In genomic region chr22:45671783-45672563, GRCh38 we compare ENCODE assay signal across 8 cellular contexts. TPM values are rescaled to one million over a fixed set of nuclear protein-coding genes. Genes with fewer than 3 reads are reported as not detected.
DNase-seq lines count a peak whose midpoint lies in the region; ATAC-seq lines count a peak whose summit lies in the region.

ATXN10 (plus strand) TSS chr22:45671834; CDS start chr22:45672064, 230 bp downstream.

- peaks cover 5% of the 10 kb centered on the region for H3K36me3 Mint-ChIP-seq in activated naive CD4-positive, alpha-beta T cell treated with anti-CD3 and anti-CD28 coated beads, Interleukin-2, amount 10 ng/mL, durations not matched to agents 7 days and 5 days

- peaks cover 11% of the 10 kb centered on the region for H3K27me3 Mint-ChIP-seq in activated naive CD4-positive, alpha-beta T cell treated with anti-CD3 and anti-CD28 coated beads, Interleukin-2, amount 10 ng/mL, durations not matched to agents 7 days and 5 days

- peak within 1 kb of the TSS; percentile 86 for H3K27ac ChIP-seq in SK-N-MC
- peak within 1 kb of the TSS; percentile 81 for H3K27ac ChIP-seq in substantia nigra (ENCODE audit: low read depth, low read length, poor library complexity, severe bottlenecking)

- H3K4me3 ChIP-seq in SK-N-MC = peak within 1 kb of the TSS; percentile 90

- no peaks in the 10 kb centered on the region for H3K9me3 ChIP-seq in SK-N-MC (ENCODE audit: low read depth, low read length)

- peak within 1 kb of the TSS; percentile 84 for H3K27ac Mint-ChIP-seq in activated naive CD4-positive, alpha-beta T cell treated with anti-CD3 and anti-CD28 coated beads, Interleukin-2, amount 10 ng/mL, durations not matched to agents 7 days and 5 days

- H3K36me3 ChIP-seq in SK-N-MC (ENCODE audit: insufficient read depth, low read length) = peaks cover 12% of the 10 kb centered on the region; the same call in 1 of the 2 replicates

- H3K4me1 Mint-ChIP-seq in activated naive CD4-positive, alpha-beta T cell treated with anti-CD3 and anti-CD28 coated beads, Interleukin-2, amount 10 ng/mL, durations not matched to agents 7 days and 5 days = peaks cover 22% of the 10 kb centered on the region

- no peaks in the 10 kb centered on the region for H3K9me3 Mint-ChIP-seq in activated naive CD4-positive, alpha-beta T cell treated with anti-CD3 and anti-CD28 coated beads, Interleukin-2, amount 10 ng/mL, durations not matched to agents 7 days and 5 days

- DNase-seq in CMK (ENCODE audit: low read depth) (peak; percentile 58), LoVo (ENCODE audit: low spot score) (peak; percentile 70), SK-N-MC (ENCODE audit: low read depth, low spot score) (no peak), glomerular endothelial cell (ENCODE audit: extremely low read depth, low read depth, low spot score) (no peak), occipital lobe (lab: John Stamatoyannopoulos, UW) (peak; percentile 78), substantia nigra (lab: John Stamatoyannopoulos, UW) (peak in 47 of 49 donors; percentile 22 to 92 (median 74))
- peak; percentile 82 for DNase-seq in activated naive CD4-positive, alpha-beta T cell treated with anti-CD3 and anti-CD28 coated beads, Interleukin-2, amount 10 ng/mL, durations not matched to agents 7 days and 5 days

- H3K4me3 Mint-ChIP-seq in activated naive CD4-positive, alpha-beta T cell treated with anti-CD3 and anti-CD28 coated beads, Interleukin-2, amount 10 ng/mL, durations not matched to agents 7 days and 5 days = peak within 1 kb of the TSS; percentile 90

- peak within 1 kb of the TSS; percentile 95 for H3K9ac ChIP-seq in SK-N-MC (ENCODE audit: insufficient read length)

- peak; percentile 63 for ATAC-seq in GM21526 (IDR thresholded peaks at IDR 0.05; ENCODE audit: low FRiP score, unreplicated experiment)

- CTCF ChIA-PET in activated naive CD4-positive, alpha-beta T cell treated with anti-CD3 and anti-CD28 coated beads, Interleukin-2, amount 10 ng/mL, durations not matched to agents 7 days and 5 days (lab: Charles Lee) = interaction anchor here (1.1 kb wide), 1 partner anchor 27 kb away, joined by 4 read pairs; no protein-coding TSS in a partner anchor

RNA-seq across cellular contexts. Expression of gene ATXN10, which starts in this region (rescaled TPM):
- 92.5 and 112 TPM in 2 replicates for total RNA-seq in glomerular endothelial cell
- total RNA-seq in occipital lobe = 326 TPM

Comparison
In these comparisons a context has a peak if more than half of its experiments do, and no peak if none do; other contexts are left out.
1. DNase-seq: peak in CMK (single experiment), LoVo (single experiment), activated naive CD4-positive, alpha-beta T cell treated with anti-CD3 and anti-CD28 coated beads, Interleukin-2, amount 10 ng/mL, durations not matched to agents 7 days and 5 days (single experiment), occipital lobe (single experiment) and substantia nigra (47 of 49); none in SK-N-MC (single experiment) and glomerular endothelial cell (single experiment).